Comparison of ENCODE assay signal across 18 cellular contexts in genomic region chr22:31603081-31603525, GRCh38. TPM values are rescaled to one million over a fixed set of nuclear protein-coding genes. Genes with fewer than 3 reads are reported as not detected.
DNase-seq lines count a peak whose midpoint lies in the region; ATAC-seq, FAIRE-seq and TF ChIP-seq lines count a peak whose summit lies in the region.
"Had no signal": no experiment of that assay in that cellular context is flagged by ENCODE, and none has a peak within 500 bp of the region (broad histone marks: within the 10 kb centered on the region; RNA-seq: fewer than 3 reads in every experiment).

No MANE protein-coding gene starts in this region.

- no peaks in the 10 kb centered on the region for H3K9me3 ChIP-seq in CD8-positive, alpha-beta memory T cell (ENCODE audit: low read length)
- H3K9me3 ChIP-seq: adrenal gland had no signal

- H3K36me3 Mint-ChIP-seq in CD8-positive, alpha-beta memory T cell: peaks cover 0 to 73% (median 9%) of the 10 kb centered on the region in 3 donors

- no peak for TF ChIP-seq CTCF in fibroblast of the aortic adventitia (IDR thresholded peaks at IDR 0.05; ENCODE audit: insufficient read depth, low read length)

- H3K27me3 Mint-ChIP-seq in CD8-positive, alpha-beta memory T cell: no peaks in the 10 kb centered on the region
- H3K27me3 Mint-ChIP-seq: activated CD4-positive, alpha-beta T cell treated with anti-CD3 and anti-CD28 coated beads for 36 hours had no signal

- no peak for DNase-seq in CD8-positive, alpha-beta memory T cell
- DNase-seq in RCC 7860 (ENCODE audit: low spot score): peak; percentile 80
- peak; percentile 9 for DNase-seq in fibroblast of the aortic adventitia (ENCODE audit: low read depth)
- no peak for DNase-seq in NCI-H345 (lab: John Stamatoyannopoulos, UW)
- DNase-seq in stimulated activated CD4-positive, alpha-beta T cell treated with anti-CD3 and anti-CD28 coated beads, Interleukin-15, amount 100 ng/mL, for 24 hours: no peak
- DNase-seq: activated CD4-positive, alpha-beta T cell treated with anti-CD3 and anti-CD28 coated beads for 36 hours; activated T-cell treated with anti-CD3 and anti-CD28 coated beads, Interleukin-2, amount 50 U/mL, for 4 hours; cerebellar nuclear complex; DMS 273 treated with DMSO at 0.1 percent for 48 hours; H9; NCI-H2081 treated with DMSO at 0.1 percent for 48 hours; stimulated activated naive CD8-positive, alpha-beta T cell treated with anti-CD3 and anti-CD28 coated beads, Interleukin-15, Interleukin-2, amounts not matched to agents 100 U/mL and 50 U/mL, for 24 hours had no signal

- H3K27me3 ChIP-seq in CD8-positive, alpha-beta memory T cell (ENCODE audit: insufficient read depth, low read length, poor library complexity, severe bottlenecking): no peaks in the 10 kb centered on the region
- no peaks in the 10 kb centered on the region for H3K27me3 ChIP-seq in rectal smooth muscle tissue (ENCODE audit: control insufficient read depth, insufficient read depth, low read length)
- H3K27me3 ChIP-seq: adrenal gland had no signal

- H3K4me3 Mint-ChIP-seq in CD8-positive, alpha-beta memory T cell: no peak overlapping the region
- H3K4me3 Mint-ChIP-seq: activated CD4-positive, alpha-beta T cell treated with anti-CD3 and anti-CD28 coated beads for 36 hours; activated T-cell treated with anti-CD3 and anti-CD28 coated beads, Interleukin-2, amount 50 U/mL, for 4 hours; H9; T-helper 2 cell treated with Interferon-gamma antibody and Interleukin-4, amounts not matched to agents 5 μg/mL and 100 μg/mL, for 36 hours had no signal

- ATAC-seq in HG03571 (IDR thresholded peaks at IDR 0.05; ENCODE audit: unreplicated experiment) (no peak), esophagus mucosa (no peak)
- ATAC-seq: activated CD4-positive, alpha-beta T cell treated with anti-CD3 and anti-CD28 coated beads for 36 hours; activated T-cell treated with anti-CD3 and anti-CD28 coated beads, Interleukin-2, amount 50 U/mL, for 4 hours; stimulated activated naive CD8-positive, alpha-beta T cell treated with anti-CD3 and anti-CD28 coated beads, Interleukin-15, Interleukin-2, amounts not matched to agents 100 U/mL and 50 U/mL, for 24 hours had no signal

- no peak overlapping the region for H3K9ac ChIP-seq in rectal smooth muscle tissue (ENCODE audit: low read length)

- no peaks in the 10 kb centered on the region for H3K4me1 Mint-ChIP-seq in CD8-positive, alpha-beta memory T cell
- H3K4me1 Mint-ChIP-seq: activated CD4-positive, alpha-beta T cell treated with anti-CD3 and anti-CD28 coated beads for 36 hours had no signal

- no peaks in the 10 kb centered on the region for H3K9me3 Mint-ChIP-seq in CD8-positive, alpha-beta memory T cell
- H3K9me3 Mint-ChIP-seq: activated T-cell treated with anti-CD3 and anti-CD28 coated beads, Interleukin-2, amount 50 U/mL, for 4 hours; H9; T-helper 2 cell treated with Interferon-gamma antibody and Interleukin-4, amounts not matched to agents 5 μg/mL and 100 μg/mL, for 36 hours had no signal

- CTCF ChIA-PET in CD8-positive, alpha-beta memory T cell (lab: Charles Lee): interaction anchor here (1.3 kb wide), 1 partner anchor 31 kb away, joined by 4 read pairs; no protein-coding TSS in a partner anchor

- no peak overlapping the region for H3K27ac Mint-ChIP-seq in CD8-positive, alpha-beta memory T cell
- H3K27ac Mint-ChIP-seq: activated CD4-positive, alpha-beta T cell treated with anti-CD3 and anti-CD28 coated beads for 36 hours had no signal

- FAIRE-seq in RCC 7860 (lab: Jason Lieb, UNC): peak; percentile 92
- FAIRE-seq: islet of Langerhans had no signal

- no peak overlapping the region for H3K4me3 ChIP-seq in CD8-positive, alpha-beta memory T cell (ENCODE audit: low read length)
- H3K4me3 ChIP-seq in fibroblast of the aortic adventitia (ENCODE audit: low read depth, low read length) (no peak overlapping the region), rectal smooth muscle tissue (ENCODE audit: low read length) (no peak overlapping the region)
- H3K4me3 ChIP-seq: adrenal gland had no signal

- POLR2A ChIA-PET in CD8-positive, alpha-beta memory T cell (lab: Charles Lee): no interaction called here

- peaks cover 40% of the 10 kb centered on the region for H3K36me3 ChIP-seq in CD8-positive, alpha-beta memory T cell (ENCODE audit: insufficient read depth, low read length)
- peaks cover 7% of the 10 kb centered on the region for H3K36me3 ChIP-seq in rectal smooth muscle tissue (ENCODE audit: control insufficient read depth, insufficient read depth, low read length)

- H3K27ac ChIP-seq in CD8-positive, alpha-beta memory T cell (ENCODE audit: low read depth, low read length): peak overlapping the region; percentile 1
- H3K27ac ChIP-seq in rectal smooth muscle tissue (ENCODE audit: low read depth, low read length): peak overlapping the region; percentile 74

- H3K4me1 ChIP-seq in CD8-positive, alpha-beta memory T cell (ENCODE audit: insufficient read depth, low read length): no peaks in the 10 kb centered on the region
- peaks cover 22% of the 10 kb centered on the region for H3K4me1 ChIP-seq in rectal smooth muscle tissue (ENCODE audit: control insufficient read depth, insufficient read depth, low read length)
- H3K4me1 ChIP-seq: adrenal gland had no signal

RNA-seq across cellular contexts. Expression of gene PISD, which starts 58.9 kb away (rescaled TPM):
- 10 to 100 TPM; 48.1 to 49.6 TPM for total RNA-seq in CD8-positive, alpha-beta memory T cell
- 17.1 TPM for polyA plus RNA-seq in CD8-positive, alpha-beta memory T cell
- 21.3 and 25.5 TPM in 2 replicates for total RNA-seq in fibroblast of the aortic adventitia (ENCODE audit: low replicate concordance)
- 20.2 TPM for total RNA-seq in esophagus mucosa

Comparison
In these comparisons a context has a peak if more than half of its experiments do, and no peak if none do; other contexts are left out.
1. DNase-seq: peak in RCC 7860 (single experiment) and fibroblast of the aortic adventitia (single experiment); none in CD8-positive, alpha-beta memory T cell (0 of 5), NCI-H345 (single experiment) and stimulated activated CD4-positive, alpha-beta T cell treated with anti-CD3 and anti-CD28 coated beads, Interleukin-15, amount 100 ng/mL, for 24 hours (single experiment).